ENCODE assay signal across 9 cellular contexts in the genomic region with DNA sequence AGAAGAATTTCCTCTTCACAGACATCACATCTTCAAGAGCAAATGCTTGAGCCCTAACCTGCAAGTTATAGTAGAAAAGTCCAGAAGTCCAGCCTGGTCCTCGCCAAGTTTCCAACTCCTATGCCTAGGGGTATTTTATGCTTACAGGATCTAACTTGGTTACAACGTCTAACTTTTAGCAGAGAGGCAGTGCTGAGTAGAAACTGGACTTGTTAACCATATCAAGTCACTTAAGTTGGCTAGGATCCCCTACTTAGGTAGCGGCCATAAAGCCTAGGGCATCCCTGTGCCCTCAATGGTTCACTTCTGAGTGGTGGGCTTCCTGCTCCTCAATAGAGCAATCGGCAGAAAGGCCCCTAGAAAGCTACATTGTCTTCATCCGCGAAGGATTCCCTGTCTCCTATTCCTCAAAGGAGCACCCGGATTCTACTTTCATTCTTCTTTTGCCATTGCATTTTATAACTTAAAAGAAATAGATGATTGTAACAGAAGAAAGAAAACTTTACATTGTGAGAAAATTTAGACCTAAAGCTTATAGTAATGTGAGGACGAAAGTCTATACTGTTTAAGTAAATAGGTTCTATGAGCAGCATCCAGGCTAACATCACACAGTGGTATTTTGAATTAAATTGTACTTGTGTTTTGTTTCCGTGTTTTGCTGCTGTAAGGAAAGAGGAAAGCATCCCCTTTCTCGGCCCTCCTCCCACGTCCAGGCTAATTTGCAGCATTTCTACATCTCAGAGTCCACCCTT. TPM values are rescaled to one million over a fixed set of nuclear protein-coding genes. Genes with fewer than 3 reads are reported as not detected.
DNase-seq lines count a peak whose midpoint lies in the region; ATAC-seq and TF ChIP-seq lines count a peak whose summit lies in the region.
"Had no signal": no experiment of that assay in that cellular context is flagged by ENCODE, and none has a peak within 500 bp of the region (broad histone marks: within the 10 kb centered on the region; RNA-seq: fewer than 3 reads in every experiment).

No MANE protein-coding gene starts in this region.

- H3K27ac ChIP-seq in lower lobe of right lung: peak overlapping the region; percentile 87
- H3K27ac ChIP-seq in tibial nerve: peak overlapping the region; percentile 87 to 97 (median 90)

- CTCF ChIA-PET in activated naive CD4-positive, alpha-beta T cell treated with anti-CD3 and anti-CD28 coated beads, Interleukin-2, amount 10 ng/mL, durations not matched to agents 7 days and 5 days (lab: Charles Lee): interaction anchor here (1.2 to 1.5 kb wide), 2 partner anchors 11 kb away, joined by 4 to 5 read pairs; no protein-coding TSS in a partner anchor

- peak overlapping the region; percentile 100 for H3K4me3 Mint-ChIP-seq in activated naive CD4-positive, alpha-beta T cell treated with anti-CD3 and anti-CD28 coated beads, Interleukin-2, amount 10 ng/mL, durations not matched to agents 7 days and 5 days

- H3K27me3 Mint-ChIP-seq in activated naive CD4-positive, alpha-beta T cell treated with anti-CD3 and anti-CD28 coated beads, Interleukin-2, amount 10 ng/mL, durations not matched to agents 7 days and 5 days: peaks cover 57% of the 10 kb centered on the region

- no peak for ATAC-seq in lower lobe of right lung
- no peak for ATAC-seq in HG03108 (IDR thresholded peaks at IDR 0.05; ENCODE audit: unreplicated experiment)

- H3K4me1 ChIP-seq in lower lobe of right lung: peaks cover 26% of the 10 kb centered on the region
- peaks cover 0 to 35% (median 12%) of the 10 kb centered on the region in 4 donors for H3K4me1 ChIP-seq in tibial nerve

- H3K9me3 ChIP-seq in lower lobe of right lung (no peaks in the 10 kb centered on the region), tibial nerve (no peaks in the 10 kb centered on the region)

- no peak for TF ChIP-seq CTCF in astrocyte of the spinal cord (IDR thresholded peaks at IDR 0.05; ENCODE audit: low read depth, low read length)
- TF ChIP-seq CTCF in lower lobe of right lung (IDR thresholded peaks at IDR 0.05): no peak
- no peak for TF ChIP-seq CTCF in tibial nerve (IDR thresholded peaks at IDR 0.05)

- H3K4me1 Mint-ChIP-seq in activated naive CD4-positive, alpha-beta T cell treated with anti-CD3 and anti-CD28 coated beads, Interleukin-2, amount 10 ng/mL, durations not matched to agents 7 days and 5 days: peaks cover 43% of the 10 kb centered on the region

- TF ChIP-seq POLR2A in tibial nerve (IDR thresholded peaks at IDR 0.05): no peak

- WGBS in tibial nerve, 2 donors: 77 to 79% methylated on average over 11 of the region's 11 CpGs

- peak overlapping the region; percentile 74 for H3K4me3 ChIP-seq in astrocyte of the spinal cord (ENCODE audit: low read depth, low read length)
- H3K4me3 ChIP-seq in lower lobe of right lung: peak overlapping the region; percentile 92
- H3K4me3 ChIP-seq in tibial nerve: peak overlapping the region; percentile 83 to 89 (median 86)

- H3K27me3 ChIP-seq in lower lobe of right lung (ENCODE audit: low read depth) (no peaks in the 10 kb centered on the region), tibial nerve (peaks cover 0 to 10% of the 10 kb centered on the region in 2 donors)

- no peaks in the 10 kb centered on the region for H3K36me3 ChIP-seq in lower lobe of right lung
- H3K36me3 ChIP-seq in tibial nerve: no peaks in the 10 kb centered on the region

- H3K27ac Mint-ChIP-seq in activated naive CD4-positive, alpha-beta T cell treated with anti-CD3 and anti-CD28 coated beads, Interleukin-2, amount 10 ng/mL, durations not matched to agents 7 days and 5 days: no peak overlapping the region

- intact Hi-C loops in lower lobe of right lung (cut with DNase I): loop anchor here (10.0 kb wide), 1 partner anchor 466 kb away; the partner anchor contains the start of gene KLHL9

- H3K36me3 Mint-ChIP-seq in activated naive CD4-positive, alpha-beta T cell treated with anti-CD3 and anti-CD28 coated beads, Interleukin-2, amount 10 ng/mL, durations not matched to agents 7 days and 5 days: peaks cover 21% of the 10 kb centered on the region

- in situ Hi-C loops in astrocyte of the spinal cord (cut with HindIII; ENCODE audit: low sequenced_read_pairs): loop anchor here (25.0 kb wide), 2 partner anchors 311 to 436 kb away; no protein-coding TSS in a partner anchor

- H3K9me3 Mint-ChIP-seq in activated naive CD4-positive, alpha-beta T cell treated with anti-CD3 and anti-CD28 coated beads, Interleukin-2, amount 10 ng/mL, durations not matched to agents 7 days and 5 days: no peaks in the 10 kb centered on the region

- TF ChIP-seq EP300 in tibial nerve (IDR thresholded peaks at IDR 0.05): no peak

- DNase-seq in activated naive CD4-positive, alpha-beta T cell treated with anti-CD3 and anti-CD28 coated beads, Interleukin-2, amount 10 ng/mL, durations not matched to agents 7 days and 5 days: no peak
- DNase-seq in activated naive CD4-positive, alpha-beta T cell treated with anti-CD3 and anti-CD28 coated beads, Interleukin-2, amount 50 U/mL, for 16 hours: no peak
- DNase-seq in astrocyte of the spinal cord (ENCODE audit: low read depth, low spot score) (no peak), lower lobe of right lung (no peak), tibial nerve (ENCODE audit: low spot score in 2 of 2) (no peak), occipital lobe (lab: John Stamatoyannopoulos, UW) (no peak)
- DNase-seq in stimulated activated CD4-positive, alpha-beta T cell treated with anti-CD3 and anti-CD28 coated beads, Interleukin-4, amount 100 ng/mL, for 1 hour: no peak
- DNase-seq: DMS 273 treated with DMSO at 0.1 percent for 48 hours had no signal

RNA-seq across cellular contexts. Expression of gene MTAP, which starts 1.3 kb away (rescaled TPM):
- total RNA-seq in lower lobe of right lung: 35.2 TPM
- 10 to 100 TPM; 20.4 to 50.2 (median 30.4) TPM for total RNA-seq in tibial nerve
- total RNA-seq in occipital lobe: 20.3 TPM
